8 cellular contexts compared by ENCODE assay signal in genomic region chr3:56042326-56042951, GRCh38.
DNase-seq lines count a peak whose midpoint lies in the region; ATAC-seq and TF ChIP-seq lines count a peak whose summit lies in the region.

No MANE protein-coding gene starts in this region.

- TF ChIP-seq CTCF in A673 (conservative IDR thresholded peaks at IDR 0.05; ENCODE audit: low read depth, low read length) (peak; percentile 61), HEK293 (tag by site-specific recombination; IDR thresholded peaks at IDR 0.05) (no peak), spleen (IDR thresholded peaks at IDR 0.05 in 8 of 11, conservative IDR thresholded peaks at IDR 0.05 in 3 of 11) (peak in 10 of 11 experiments; percentile 16 to 64 (median 43))

- H3K36me3 ChIP-seq in A673 (ENCODE audit: insufficient read depth, low read length, poor library complexity, severe bottlenecking) = no peaks in the 10 kb centered on the region
- H3K36me3 ChIP-seq in HEK293 (ENCODE audit: control insufficient read depth in 2 of 2, insufficient read depth in 1 of 2, low read length in 2 of 2) = no peaks in the 10 kb centered on the region
- no peaks in the 10 kb centered on the region for H3K36me3 ChIP-seq in spleen

- WGBS in spleen, 5 donors = 57 to 64% (median 57%) methylated on average over 10 of the region's 10 CpGs

- no peaks in the 10 kb centered on the region for H3K27me3 ChIP-seq in A673 (replicated peaks; ENCODE audit: insufficient read depth, low read depth, low read length, poor library complexity)
- peaks cover 0 to 9% (median 0%) of the 10 kb centered on the region in 7 donors for H3K27me3 ChIP-seq in spleen (replicated peaks in 1 of 7)

- peaks cover 8% of the 10 kb centered on the region for H3K4me1 ChIP-seq in A673 (ENCODE audit: insufficient read depth, low read length, poor library complexity, severe bottlenecking)
- H3K4me1 ChIP-seq in HEK293 (ENCODE audit: control insufficient read depth, insufficient read depth, low read length) = no peaks in the 10 kb centered on the region; the same call in 1 of the 2 replicates
- no peaks in the 10 kb centered on the region for H3K4me1 ChIP-seq in spleen

- H3K9me3 ChIP-seq in A673 (ENCODE audit: low read depth, low read length, poor library complexity, severe bottlenecking) (no peaks in the 10 kb centered on the region), HEK293 (ENCODE audit: control insufficient read depth, insufficient read depth, low read depth, low read length) (no peaks in the 10 kb centered on the region), spleen (peaks cover 0 to 28% (median 21%) of the 10 kb centered on the region in 8 donors)

- BruUV-seq in A673 (replicated peaks; lab: Mats Ljungman, UMichigan) = no TSS peak

- peak; percentile 63 for DNase-seq in A673 (ENCODE audit: low spot score)
- peak; percentile 54 for DNase-seq in SK-N-DZ (ENCODE audit: low spot score)
- DNase-seq in glomerular visceral epithelial cell (ENCODE audit: extremely low spot score) = peak; percentile 30
- no peak for DNase-seq in spleen
- no peak for DNase-seq in islet precursor cell

- intact Hi-C loops in A673 (cut with micrococcal nuclease; ENCODE audit: unreplicated experiment) = loop anchor here (5.0 to 10.0 kb wide), 5 partner anchors 138 to 1190 kb away; partner anchors contain the start of gene WNT5A
- intact Hi-C loops in spleen (cut with DNase I; ENCODE audit: low total_unique reads) = loop anchor here (5.0 kb wide), 1 partner anchor 555 kb away; the partner anchor contains the start of gene WNT5A

- POLR2A ChIA-PET in A673 (lab: Charles Lee; ENCODE audit: low non-redundant PET) (no interaction called here), HEK293 (lab: Yijun Ruan, JAX) (no interaction called here)

- ATAC-seq in HG02870 (IDR thresholded peaks at IDR 0.05; ENCODE audit: unreplicated experiment) (no peak), GM18517 (IDR thresholded peaks at IDR 0.05; ENCODE audit: unreplicated experiment) (no peak)

- TF ChIP-seq POLR2A in spleen (IDR thresholded peaks at IDR 0.05) = no peak

- no peak overlapping the region for H3K4me3 ChIP-seq in A673 (ENCODE audit: low read depth, low read length, poor library complexity, severe bottlenecking)
- no peak overlapping the region for H3K4me3 ChIP-seq in HEK293 (ENCODE audit: low read depth, low read length)
- H3K4me3 ChIP-seq in spleen = no peak overlapping the region

- H3K27ac ChIP-seq in A673 (ENCODE audit: low read depth, low read length, poor library complexity, severe bottlenecking) = no peak overlapping the region
- H3K27ac ChIP-seq in HEK293 (ENCODE audit: extremely low read depth, low read depth, low read length) = no peak overlapping the region
- H3K27ac ChIP-seq in spleen = no peak overlapping the region

- CTCF ChIA-PET in A673 (lab: Charles Lee) = interaction anchor here (0.9 kb wide), 1 partner anchor 285 kb away, joined by 3 read pairs; no protein-coding TSS in a partner anchor
- CTCF ChIA-PET in HEK293 (lab: Yijun Ruan, JAX) = interaction anchor here (0.6 to 1.5 kb wide), 7 partner anchors 8 to 1109 kb away, joined by 3 to 7 read pairs (median 3); no protein-coding TSS in a partner anchor

TF ChIP-seq in HEK293, 187 proteins besides CTCF, POLR2A, EP300 and RAD21:
- TF ChIP-seq ZNF654 (tag by site-specific recombination; IDR thresholded peaks at IDR 0.05; ENCODE audit: low read depth) = peak; percentile 77
- peak; percentile 80 for TF ChIP-seq ZNF2 (tag by site-specific recombination; IDR thresholded peaks at IDR 0.05)
- TF ChIP-seq ZBTB21 (tag by site-specific recombination; IDR thresholded peaks at IDR 0.05) = no peak
- no peak for TF ChIP-seq ZFP3 (tag by site-specific recombination; IDR thresholded peaks at IDR 0.05; ENCODE audit: low read depth)
- TF ChIP-seq ZNF416 (tag by site-specific recombination; IDR thresholded peaks at IDR 0.05) = no peak
- no peak for TF ChIP-seq SETDB1 (IDR thresholded peaks at IDR 0.05; ENCODE audit: insufficient read length, low read length)
TF ChIP-seq in HEK293: peak in this region for 2.

Comparison
In these comparisons a context has a peak if more than half of its experiments do, and no peak if none do; other contexts are left out.
1. DNase-seq: peak in A673 (single experiment), SK-N-DZ (single experiment) and glomerular visceral epithelial cell (single experiment); none in spleen (single experiment) and islet precursor cell (single experiment).